8 cellular contexts compared by ENCODE assay signal in genomic region chr18:48950536-48951447, GRCh38. TPM values are rescaled to one million over a fixed set of nuclear protein-coding genes. Genes with fewer than 3 reads are reported as not detected.
DNase-seq lines count a peak whose midpoint lies in the region; ATAC-seq and TF ChIP-seq lines count a peak whose summit lies in the region.

A gene with protein sequence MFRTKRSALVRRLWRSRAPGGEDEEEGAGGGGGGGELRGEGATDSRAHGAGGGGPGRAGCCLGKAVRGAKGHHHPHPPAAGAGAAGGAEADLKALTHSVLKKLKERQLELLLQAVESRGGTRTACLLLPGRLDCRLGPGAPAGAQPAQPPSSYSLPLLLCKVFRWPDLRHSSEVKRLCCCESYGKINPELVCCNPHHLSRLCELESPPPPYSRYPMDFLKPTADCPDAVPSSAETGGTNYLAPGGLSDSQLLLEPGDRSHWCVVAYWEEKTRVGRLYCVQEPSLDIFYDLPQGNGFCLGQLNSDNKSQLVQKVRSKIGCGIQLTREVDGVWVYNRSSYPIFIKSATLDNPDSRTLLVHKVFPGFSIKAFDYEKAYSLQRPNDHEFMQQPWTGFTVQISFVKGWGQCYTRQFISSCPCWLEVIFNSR (minus strand): TSS chr18:48950965. CDS start chr18:48950424, 541 bp downstream.

- H3K4me1 Mint-ChIP-seq in effector memory CD8-positive, alpha-beta T cell (ENCODE audit: low read depth in 2 of 2): peaks cover 37 to 41% of the 10 kb centered on the region in 2 donors

- H3K36me3 Mint-ChIP-seq in effector memory CD8-positive, alpha-beta T cell (ENCODE audit: insufficient read depth): peaks cover 74% of the 10 kb centered on the region

- H3K36me3 ChIP-seq in mucosa of stomach (ENCODE audit: control insufficient read depth, insufficient read depth, low read length): no peaks in the 10 kb centered on the region

- peak; percentile 42 for DNase-seq in NCI-H748 (lab: John Stamatoyannopoulos, UW; ENCODE audit: unreplicated experiment)
- DNase-seq in NCI-H748 treated with DMSO at 0.1 percent for 48 hours (lab: John Stamatoyannopoulos, UW): no peak
- DNase-seq in effector memory CD8-positive, alpha-beta T cell: peak in 2 of 3 experiments; percentile 25 to 44
- no peak for DNase-seq in NOMO-1 (lab: John Stamatoyannopoulos, UW; ENCODE audit: unreplicated experiment in 2 of 2)
- DNase-seq in HuH-7 (ENCODE audit: low spot score): no peak
- no peak for DNase-seq in COR-L47 (lab: John Stamatoyannopoulos, UW)

- no peaks in the 10 kb centered on the region for H3K9me3 Mint-ChIP-seq in effector memory CD8-positive, alpha-beta T cell

- H3K27me3 Mint-ChIP-seq in effector memory CD8-positive, alpha-beta T cell: no peaks in the 10 kb centered on the region

- ATAC-seq in effector memory CD8-positive, alpha-beta T cell (replicated peaks): no peak

- peaks cover 26% of the 10 kb centered on the region for H3K4me1 ChIP-seq in mucosa of stomach (ENCODE audit: control insufficient read depth, insufficient read depth, low read length)

- peak within 1 kb of the TSS; percentile 94 to 98 for H3K4me3 Mint-ChIP-seq in effector memory CD8-positive, alpha-beta T cell

- H3K27ac Mint-ChIP-seq in effector memory CD8-positive, alpha-beta T cell: peak within 1 kb of the TSS; percentile 99 to 100

- peak within 1 kb of the TSS; percentile 77 for H3K9ac ChIP-seq in mucosa of stomach (ENCODE audit: low read length)

- peak within 1 kb of the TSS; percentile 94 for H3K4me3 ChIP-seq in mucosa of stomach (ENCODE audit: low read length)

- H3K27me3 ChIP-seq in mucosa of stomach (ENCODE audit: control insufficient read depth, insufficient read depth, low read length): no peaks in the 10 kb centered on the region

- H3K9me3 ChIP-seq in mucosa of stomach (ENCODE audit: control insufficient read depth, low read length): no peaks in the 10 kb centered on the region

TF ChIP-seq in PFSK-1, 5 proteins besides CTCF, POLR2A, EP300 and RAD21:
- TF ChIP-seq TAF1 (IDR thresholded peaks at IDR 0.05; ENCODE audit: borderline replicate concordance, insufficient read depth, low read length) (0 out of 2 replicates have a peak, but pooled peaks have one; percentile 9), SIN3A (IDR thresholded peaks at IDR 0.05; ENCODE audit: borderline replicate concordance, insufficient read depth, low read length) (no peak)

RNA-seq across cellular contexts. Expression of the gene that starts here (rescaled TPM):
- 13.8 TPM for polyA plus RNA-seq in PFSK-1 (2012; ENCODE audit: insufficient read length, low read depth)

Comparison
In these comparisons a context has a peak if more than half of its experiments do, and no peak if none do; other contexts are left out.
1. DNase-seq: peak in NCI-H748 (single experiment) and effector memory CD8-positive, alpha-beta T cell (2 of 3); none in NCI-H748 treated with DMSO at 0.1 percent for 48 hours (single experiment), NOMO-1 (0 of 2), HuH-7 (single experiment) and COR-L47 (single experiment).